1 cellular context compared by ENCODE assay signal in the genomic region with DNA sequence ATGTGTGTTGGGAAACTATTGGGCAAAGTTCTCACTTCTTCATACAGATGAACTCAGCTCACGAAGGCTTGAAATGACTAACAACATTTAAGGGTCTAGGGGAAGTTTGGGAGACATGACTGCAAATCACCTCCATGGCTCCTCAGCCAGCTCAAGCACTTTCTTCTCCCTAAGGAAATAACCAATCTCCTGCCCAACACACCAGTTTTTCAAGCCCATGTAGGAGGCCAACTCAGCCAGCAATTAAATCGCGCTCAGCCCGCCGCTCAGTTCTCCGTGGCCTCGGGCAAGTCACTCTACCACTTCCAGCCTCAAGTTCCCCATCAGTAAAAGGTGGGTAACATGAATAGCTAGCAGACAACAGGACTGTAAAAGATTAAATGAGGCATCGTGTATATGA.
TF ChIP-seq lines count a peak whose summit lies in the region.

No MANE protein-coding gene starts in this region.

TF ChIP-seq in IMR-90, 13 proteins besides CTCF, POLR2A, EP300 and RAD21:
- TF ChIP-seq MAZ (IDR thresholded peaks at IDR 0.05; ENCODE audit: borderline replicate concordance, low read depth, low read length) (no peak), FOS (IDR thresholded peaks at IDR 0.05; ENCODE audit: low read depth, low read length) (no peak), MAFK (IDR thresholded peaks at IDR 0.05; ENCODE audit: low read depth, low read length) (no peak), NFE2L2 (IDR thresholded peaks at IDR 0.05; ENCODE audit: low read depth, low read length) (no peak), RCOR1 (IDR thresholded peaks at IDR 0.05; ENCODE audit: insufficient replicate concordance, low read length) (no peak), CEBPB (IDR thresholded peaks at IDR 0.05; ENCODE audit: low read depth, low read length) (no peak), SMC3 (IDR thresholded peaks at IDR 0.05; ENCODE audit: low read depth, low read length) (no peak), RFX5 (IDR thresholded peaks at IDR 0.05; ENCODE audit: low read depth, low read length) (no peak), MXI1 (IDR thresholded peaks at IDR 0.05; ENCODE audit: borderline replicate concordance, low read depth, low read length) (no peak), CHD1 (IDR thresholded peaks at IDR 0.05; ENCODE audit: low read depth, low read length) (no peak; the same call in 1 of the 2 replicates), BHLHE40 (IDR thresholded peaks at IDR 0.05; ENCODE audit: low read depth, low read length) (no peak)
- TF ChIP-seq, protein P1, sequence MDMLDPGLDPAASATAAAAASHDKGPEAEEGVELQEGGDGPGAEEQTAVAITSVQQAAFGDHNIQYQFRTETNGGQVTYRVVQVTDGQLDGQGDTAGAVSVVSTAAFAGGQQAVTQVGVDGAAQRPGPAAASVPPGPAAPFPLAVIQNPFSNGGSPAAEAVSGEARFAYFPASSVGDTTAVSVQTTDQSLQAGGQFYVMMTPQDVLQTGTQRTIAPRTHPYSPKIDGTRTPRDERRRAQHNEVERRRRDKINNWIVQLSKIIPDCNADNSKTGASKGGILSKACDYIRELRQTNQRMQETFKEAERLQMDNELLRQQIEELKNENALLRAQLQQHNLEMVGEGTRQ (IDR thresholded peaks at IDR 0.05; ENCODE audit: low read depth, low read length): no peak
- TF ChIP-seq, protein P2, sequence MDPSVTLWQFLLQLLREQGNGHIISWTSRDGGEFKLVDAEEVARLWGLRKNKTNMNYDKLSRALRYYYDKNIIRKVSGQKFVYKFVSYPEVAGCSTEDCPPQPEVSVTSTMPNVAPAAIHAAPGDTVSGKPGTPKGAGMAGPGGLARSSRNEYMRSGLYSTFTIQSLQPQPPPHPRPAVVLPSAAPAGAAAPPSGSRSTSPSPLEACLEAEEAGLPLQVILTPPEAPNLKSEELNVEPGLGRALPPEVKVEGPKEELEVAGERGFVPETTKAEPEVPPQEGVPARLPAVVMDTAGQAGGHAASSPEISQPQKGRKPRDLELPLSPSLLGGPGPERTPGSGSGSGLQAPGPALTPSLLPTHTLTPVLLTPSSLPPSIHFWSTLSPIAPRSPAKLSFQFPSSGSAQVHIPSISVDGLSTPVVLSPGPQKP (IDR thresholded peaks at IDR 0.05; ENCODE audit: borderline replicate concordance, low read depth, low read length): no peak
